In genomic region chr12:124465473-124465872, GRCh38 we compare ENCODE assay signal across 12 cellular contexts.
A peak's percentile ranks its signal among the peaks of the same experiment; 100 is the strongest.
DNase-seq lines count a peak whose midpoint lies in the region; ATAC-seq and TF ChIP-seq lines count a peak whose summit lies in the region.
"Had no signal": no experiment of that assay in that cellular context is flagged by ENCODE, and none has a peak within 500 bp of the region (broad histone marks: within the 10 kb centered on the region; RNA-seq: fewer than 3 reads in every experiment).

No MANE protein-coding gene starts in this region.

- BruUV-seq in PC-9 (replicated peaks; lab: Mats Ljungman, UMichigan): no TSS peak

- TF ChIP-seq CTCF in CD14-positive monocyte (IDR thresholded peaks at IDR 0.05) (no peak), GM12865 (IDR thresholded peaks at IDR 0.05; ENCODE audit: insufficient read depth, low read depth, low read length, missing control alignments) (no peak), PC-9 (conservative IDR thresholded peaks at IDR 0.05) (no peak), colonic mucosa (IDR thresholded peaks at IDR 0.05) (no peak)

- no peak overlapping the region for H2AFZ ChIP-seq in PC-9

- H3K27ac Mint-ChIP-seq in CD14-positive monocyte: peak overlapping the region in 6 of 7 donors; percentile 64 to 89 (median 83)
- H3K27ac Mint-ChIP-seq in activated naive CD8-positive, alpha-beta T cell: peak overlapping the region; percentile 58
- H3K27ac Mint-ChIP-seq in naive thymus-derived CD4-positive, alpha-beta T cell: peak overlapping the region in 8 of 9 donors; percentile 67 to 93 (median 83)

- no peaks in the 10 kb centered on the region for H3K9me2 ChIP-seq in PC-9 (ENCODE audit: insufficient read depth)

- H3K36me3 Mint-ChIP-seq in CD14-positive monocyte: peaks cover 73 to 75% of the 10 kb centered on the region in 2 donors
- peaks cover 9% of the 10 kb centered on the region for H3K36me3 Mint-ChIP-seq in activated naive CD8-positive, alpha-beta T cell
- H3K36me3 Mint-ChIP-seq in naive thymus-derived CD4-positive, alpha-beta T cell: peaks cover 8 to 57% (median 29%) of the 10 kb centered on the region in 5 donors

- CTCF ChIA-PET in naive thymus-derived CD4-positive, alpha-beta T cell (lab: Charles Lee): no interaction called here
- CTCF ChIA-PET in PC-9 (lab: Charles Lee): no interaction called here

- ATAC-seq in naive thymus-derived CD4-positive, alpha-beta T cell: no peak
- no peak for ATAC-seq in HG03045 (IDR thresholded peaks at IDR 0.05; ENCODE audit: unreplicated experiment)

- POLR2A ChIA-PET in naive thymus-derived CD4-positive, alpha-beta T cell (lab: Charles Lee): interaction anchor here (0.8 to 1.2 kb wide), 4 partner anchors 11 to 255 kb away, joined by 3 read pairs; no protein-coding TSS in a partner anchor
- POLR2A ChIA-PET in PC-9 (lab: Charles Lee; ENCODE audit: unreplicated experiment): no interaction called here

- H3K4me1 Mint-ChIP-seq in CD14-positive monocyte: peaks cover 37% of the 10 kb centered on the region
- H3K4me1 Mint-ChIP-seq in activated naive CD8-positive, alpha-beta T cell (ENCODE audit: low read depth): peaks cover 46% of the 10 kb centered on the region
- H3K4me1 Mint-ChIP-seq in naive thymus-derived CD4-positive, alpha-beta T cell: peaks cover 0 to 45% (median 36%) of the 10 kb centered on the region in 7 donors

- H3F3A ChIP-seq in PC-9 (ENCODE audit: insufficient read depth, low read depth): peaks cover 35% of the 10 kb centered on the region

- DNase-seq in CD14-positive monocyte (ENCODE audit: low spot score) (no peak), GM12865 (ENCODE audit: low read depth) (no peak), PC-9 (no peak), colonic mucosa (no peak), NCI-H69 (lab: John Stamatoyannopoulos, UW) (no peak)
- no peak for DNase-seq in naive thymus-derived CD4-positive, alpha-beta T cell
- DNase-seq: NCI-H1092 treated with DMSO at 0.1 percent for 48 hours, NCI-H510A treated with DMSO at 0.1 percent for 48 hours, testis had no signal

- H3K79me2 ChIP-seq in PC-9 (ENCODE audit: low read depth): 0 out of 2 replicates have a peak, but pooled peaks cover 4% of the 10 kb centered on the region

- H3K4me1 ChIP-seq in naive thymus-derived CD4-positive, alpha-beta T cell (ENCODE audit: control insufficient read depth in 2 of 2, insufficient read depth in 2 of 2, low read length in 2 of 2): peaks cover 18 to 27% of the 10 kb centered on the region in 2 donors
- H3K4me1 ChIP-seq in PC-9 (replicated peaks; ENCODE audit: insufficient read depth): 0 out of 2 replicates have a peak, but pooled peaks cover 4% of the 10 kb centered on the region
- no peaks in the 10 kb centered on the region for H3K4me1 ChIP-seq in colonic mucosa

- H3K27me3 ChIP-seq in naive thymus-derived CD4-positive, alpha-beta T cell (ENCODE audit: control insufficient read depth in 2 of 2, insufficient read depth in 2 of 2, low read length in 2 of 2): no peaks in the 10 kb centered on the region
- no peaks in the 10 kb centered on the region for H3K27me3 ChIP-seq in PC-9 (ENCODE audit: insufficient read depth, low read depth)
- no peaks in the 10 kb centered on the region for H3K27me3 ChIP-seq in colonic mucosa
- H3K27me3 ChIP-seq: SJSA1, testis had no signal

- peaks cover 0 to 12% (median 0%) of the 10 kb centered on the region in 3 experiments for H3K9me3 ChIP-seq in naive thymus-derived CD4-positive, alpha-beta T cell (ENCODE audit: control insufficient read depth in 2 of 3, low read length in 3 of 3)
- H3K9me3 ChIP-seq in PC-9 (ENCODE audit: insufficient read depth, low read depth): no peaks in the 10 kb centered on the region; the same call in 1 of the 2 replicates
- H3K9me3 ChIP-seq in colonic mucosa: no peaks in the 10 kb centered on the region
- H3K9me3 ChIP-seq: testis had no signal

- H4K20me1 ChIP-seq in PC-9 (ENCODE audit: insufficient read depth): no peaks in the 10 kb centered on the region

- H3K4me2 ChIP-seq in PC-9: no peak overlapping the region

- peaks cover 0 to 32% (median 0%) of the 10 kb centered on the region in 3 experiments for H3K36me3 ChIP-seq in naive thymus-derived CD4-positive, alpha-beta T cell (ENCODE audit: control insufficient read depth in 2 of 3, insufficient read depth in 3 of 3, low read length in 3 of 3)
- H3K36me3 ChIP-seq in PC-9 (ENCODE audit: low read depth) (peaks cover 16% of the 10 kb centered on the region; the same call in 1 of the 2 replicates), colonic mucosa (peaks cover 6% of the 10 kb centered on the region)

- intact Hi-C loops in CD14-positive monocyte (cut with micrococcal nuclease) (loop anchor here in 1 of 2 donors (10.0 kb wide), 1 partner anchor 79 kb away; no protein-coding TSS in a partner anchor), PC-9 (cut with micrococcal nuclease; ENCODE audit: unreplicated experiment) (no loop called here), colonic mucosa (cut with DNase I) (no loop called here)
- intact Hi-C loops in naive thymus-derived CD4-positive, alpha-beta T cell (cut with micrococcal nuclease): loop anchor here in 1 of 2 donors (5.0 kb wide), 2 partner anchors 73 to 428 kb away; no protein-coding TSS in a partner anchor

- no peak overlapping the region for H3K9ac ChIP-seq in colonic mucosa (ENCODE audit: low read depth in 2 of 2, low read length in 2 of 2)

- H3K4me3 ChIP-seq in GM12865 (ENCODE audit: low read depth, low read length): peak overlapping the region; percentile 42
- H3K4me3 ChIP-seq in naive thymus-derived CD4-positive, alpha-beta T cell (ENCODE audit: low read length): peak overlapping the region; percentile 63
- H3K4me3 ChIP-seq in PC-9: no peak overlapping the region
- no peak overlapping the region for H3K4me3 ChIP-seq in colonic mucosa
- H3K4me3 ChIP-seq: SJSA1, testis had no signal

- peak overlapping the region; percentile 58 for H3K27ac ChIP-seq in naive thymus-derived CD4-positive, alpha-beta T cell (ENCODE audit: low read depth, low read length)
- no peak overlapping the region for H3K27ac ChIP-seq in PC-9
- H3K27ac ChIP-seq in colonic mucosa: no peak overlapping the region
- H3K27ac ChIP-seq: SJSA1, testis had no signal

- peak overlapping the region in 1 of 2 donors; percentile 68 for H3K4me3 Mint-ChIP-seq in CD14-positive monocyte
- peak overlapping the region; percentile 65 for H3K4me3 Mint-ChIP-seq in activated naive CD8-positive, alpha-beta T cell
- peak overlapping the region in 7 of 10 donors; percentile 65 to 85 (median 76) for H3K4me3 Mint-ChIP-seq in naive thymus-derived CD4-positive, alpha-beta T cell

- H3K9me3 Mint-ChIP-seq in CD14-positive monocyte: peaks cover 15 to 24% (median 19%) of the 10 kb centered on the region in 7 donors
- H3K9me3 Mint-ChIP-seq in activated naive CD8-positive, alpha-beta T cell (ENCODE audit: low read depth): no peaks in the 10 kb centered on the region
- H3K9me3 Mint-ChIP-seq in naive thymus-derived CD4-positive, alpha-beta T cell: peaks cover 0 to 18% (median 3%) of the 10 kb centered on the region in 11 donors

- H3K27me3 Mint-ChIP-seq in CD14-positive monocyte (ENCODE audit: low read depth in 3 of 3): peaks cover 0 to 3% (median 1%) of the 10 kb centered on the region in 3 donors
- H3K27me3 Mint-ChIP-seq in activated naive CD8-positive, alpha-beta T cell: no peaks in the 10 kb centered on the region
- H3K27me3 Mint-ChIP-seq in naive thymus-derived CD4-positive, alpha-beta T cell: no peaks in the 10 kb centered on the region

Comparison
In these comparisons a context has a peak if more than half of its experiments do, and no peak if none do; other contexts are left out.
1. H3K4me3 ChIP-seq: peak in GM12865 (single experiment) and naive thymus-derived CD4-positive, alpha-beta T cell (single experiment); none in PC-9 (single experiment) and colonic mucosa (single experiment).
2. Peak in every context shown above with its lines, with median percentiles within 50 percentile points of each other: H3K27ac Mint-ChIP-seq.